Comparison of ENCODE assay signal across 17 cellular contexts in genomic region chr3:126126292-126126691, GRCh38. TPM values are rescaled to one million over a fixed set of nuclear protein-coding genes. Genes with fewer than 3 reads are reported as not detected.
DNase-seq lines count a peak whose midpoint lies in the region; ATAC-seq and TF ChIP-seq lines count a peak whose summit lies in the region.
"Had no signal": no experiment of that assay in that cellular context is flagged by ENCODE, and none has a peak within 500 bp of the region (broad histone marks: within the 10 kb centered on the region; RNA-seq: fewer than 3 reads in every experiment).

No MANE protein-coding gene starts in this region.

- 82 to 88% methylated on average over 13 of the region's 13 CpGs for WGBS in heart right ventricle, 2 donors
- 92 to 98% methylated on average over 7 to 13 of the region's 13 CpGs for WGBS in endodermal cell (ENCODE audit: insufficient coverage in 1 of 2, insufficient read length in 1 of 2), 2 experiments

- TF ChIP-seq CTCF in heart right ventricle (IDR thresholded peaks at IDR 0.05) (no peak), endodermal cell (conservative IDR thresholded peaks at IDR 0.05) (no peak), omental fat pad (IDR thresholded peaks at IDR 0.05) (no peak), uterus (IDR thresholded peaks at IDR 0.05) (no peak)

- H3K9ac ChIP-seq in endodermal cell (ENCODE audit: extremely low read depth, low read length, poor library complexity, severe bottlenecking), result no peak overlapping the region

- H3K9me3 Mint-ChIP-seq in endodermal cell, result no peaks in the 10 kb centered on the region
- H3K9me3 Mint-ChIP-seq: effector memory CD8-positive, alpha-beta T cell; T-helper 2 cell treated with Interferon-gamma antibody and Interleukin-4, amounts not matched to agents 5 μg/mL and 100 μg/mL, for 36 hours had no signal

- H3K27ac Mint-ChIP-seq in endodermal cell, result no peak overlapping the region
- H3K27ac Mint-ChIP-seq: activated CD4-positive, alpha-beta T cell treated with anti-CD3 and anti-CD28 coated beads for 36 hours; effector memory CD8-positive, alpha-beta T cell; T-helper 2 cell treated with Interferon-gamma antibody and Interleukin-4, amounts not matched to agents 5 μg/mL and 100 μg/mL, for 36 hours had no signal

- POLR2A ChIA-PET in HEK293T (lab: Yijun Ruan, JAX), result no interaction called here

- H3K4me1 Mint-ChIP-seq in endodermal cell, result no peaks in the 10 kb centered on the region
- H3K4me1 Mint-ChIP-seq: activated CD4-positive, alpha-beta T cell treated with anti-CD3 and anti-CD28 coated beads for 36 hours had no signal

- CTCF ChIA-PET in HEK293T (lab: Yijun Ruan, JAX), result no interaction called here

- H3K27ac ChIP-seq in heart right ventricle, result no peak overlapping the region
- H3K27ac ChIP-seq in endodermal cell (ENCODE audit: low read depth, low read length), result no peak overlapping the region
- H3K27ac ChIP-seq in uterus, result no peak overlapping the region
- H3K27ac ChIP-seq: cardiac muscle cell had no signal

- intact Hi-C loops in heart right ventricle (cut with DNase I), result no loop called here
- intact Hi-C loops in Right ventricle myocardium inferior (cut with DNase I), result no loop called here
- intact Hi-C loops in uterus (cut with DNase I; ENCODE audit: low total_unique reads), result no loop called here

- peaks cover 0 to 9% (median 0%) of the 10 kb centered on the region in 9 donors for H3K4me1 ChIP-seq in heart right ventricle
- H3K4me1 ChIP-seq in endodermal cell (ENCODE audit: control insufficient read depth, insufficient read depth, low read length), result no peaks in the 10 kb centered on the region
- no peaks in the 10 kb centered on the region for H3K4me1 ChIP-seq in uterus

- H3K4me3 Mint-ChIP-seq in endodermal cell, result no peak overlapping the region
- H3K4me3 Mint-ChIP-seq: activated CD4-positive, alpha-beta T cell treated with anti-CD3 and anti-CD28 coated beads for 36 hours; effector memory CD8-positive, alpha-beta T cell; T-helper 2 cell treated with Interferon-gamma antibody and Interleukin-4, amounts not matched to agents 5 μg/mL and 100 μg/mL, for 36 hours had no signal

- H3K27me3 Mint-ChIP-seq in endodermal cell (ENCODE audit: insufficient read depth), result no peaks in the 10 kb centered on the region

- no peak for TF ChIP-seq POLR2A in uterus (IDR thresholded peaks at IDR 0.05)

- H3K4me3 ChIP-seq in heart right ventricle, result no peak overlapping the region
- H3K4me3 ChIP-seq in endodermal cell (ENCODE audit: low read length), result no peak overlapping the region
- H3K4me3 ChIP-seq in uterus, result no peak overlapping the region
- H3K4me3 ChIP-seq: cardiac muscle cell had no signal

- ATAC-seq in heart right ventricle, result peak in 1 of 8 donors; percentile 12
- no peak for ATAC-seq in Right ventricle myocardium inferior
- ATAC-seq in omental fat pad (ENCODE audit: low FRiP score), result no peak
- no peak for ATAC-seq in GM19328 (IDR thresholded peaks at IDR 0.05; ENCODE audit: unreplicated experiment)
- ATAC-seq: activated CD4-positive, alpha-beta T cell treated with anti-CD3 and anti-CD28 coated beads for 36 hours; effector memory CD8-positive, alpha-beta T cell had no signal

- no peaks in the 10 kb centered on the region for H3K36me3 Mint-ChIP-seq in endodermal cell (ENCODE audit: low read depth)

- H3K27me3 ChIP-seq in heart right ventricle (no peaks in the 10 kb centered on the region), endodermal cell (ENCODE audit: control insufficient read depth, insufficient read depth, low read length, poor library complexity, severe bottlenecking) (no peaks in the 10 kb centered on the region), uterus (no peaks in the 10 kb centered on the region)
- H3K27me3 ChIP-seq: cardiac muscle cell had no signal

- peaks cover 0 to 6% (median 0%) of the 10 kb centered on the region in 9 donors for H3K36me3 ChIP-seq in heart right ventricle
- no peaks in the 10 kb centered on the region for H3K36me3 ChIP-seq in endodermal cell (ENCODE audit: control insufficient read depth, insufficient read depth, low read length)
- H3K36me3 ChIP-seq in uterus, result no peaks in the 10 kb centered on the region
- H3K36me3 ChIP-seq: cardiac muscle cell had no signal

- H3K9me3 ChIP-seq in heart right ventricle, result no peaks in the 10 kb centered on the region
- no peaks in the 10 kb centered on the region for H3K9me3 ChIP-seq in endodermal cell (ENCODE audit: control insufficient read depth, low read length)
- no peaks in the 10 kb centered on the region for H3K9me3 ChIP-seq in uterus

- DNase-seq in heart right ventricle, result peak; percentile 2
- no peak for DNase-seq in Right ventricle myocardium inferior (ENCODE audit: missing footprints)
- DNase-seq in endodermal cell, result peak; percentile 30
- DNase-seq in omental fat pad (ENCODE audit: low spot score), result peak; percentile 16
- DNase-seq in uterus, result peak; percentile 4 to 12
- no peak for DNase-seq in iPS-NIHi7 (ENCODE audit: extremely low spot score)
- DNase-seq in HEK293T (ENCODE audit: extremely low spot score), result no peak
- DNase-seq: activated CD4-positive, alpha-beta T cell treated with anti-CD3 and anti-CD28 coated beads for 36 hours; effector memory CD8-positive, alpha-beta T cell; GOT3; NCI-H1105; NCI-H524 treated with DMSO at 0.1 percent for 48 hours; occipital lobe had no signal

TF ChIP-seq in HEK293T, 16 proteins besides CTCF, POLR2A, EP300 and RAD21:
- no peak for TF ChIP-seq PKNOX1 (IDR thresholded peaks at IDR 0.05)
- no peak for TF ChIP-seq FOXM1 (IDR thresholded peaks at IDR 0.05; ENCODE audit: borderline replicate concordance)
- no peak for TF ChIP-seq ELF4 (IDR thresholded peaks at IDR 0.05)
- no peak for TF ChIP-seq FOXA1 (IDR thresholded peaks at IDR 0.05)
- TF ChIP-seq L3MBTL2 (conservative IDR thresholded peaks at IDR 0.05), result no peak
- no peak for TF ChIP-seq SP1 (IDR thresholded peaks at IDR 0.05)
- TF ChIP-seq ZNF384 (IDR thresholded peaks at IDR 0.05), result no peak
- no peak for TF ChIP-seq BHLHE40 (IDR thresholded peaks at IDR 0.05; ENCODE audit: borderline replicate concordance)
- TF ChIP-seq TARDBP (IDR thresholded peaks at IDR 0.05), result no peak
- no peak for TF ChIP-seq SUZ12 (IDR thresholded peaks at IDR 0.05)
- TF ChIP-seq LEF1 (IDR thresholded peaks at IDR 0.05; ENCODE audit: borderline replicate concordance), result no peak
- no peak for TF ChIP-seq NFRKB (IDR thresholded peaks at IDR 0.05)
- TF ChIP-seq FOXK2 (IDR thresholded peaks at IDR 0.05), result no peak

RNA-seq across cellular contexts. Expression of gene SLC41A3, which starts 42.4 kb away (rescaled TPM):
- total RNA-seq in heart right ventricle (10 to 100 TPM; 29.4 to 48.2 (median 40.1) TPM), Right ventricle myocardium inferior (36.2 TPM), endodermal cell (10 to 100 TPM; 46.8 to 50.4 TPM), omental fat pad (10 to 100 TPM; 34.5 to 62.3 (median 37.9) TPM), uterus (10 to 100 TPM; 65.9 to 94.9 (median 77.4) TPM)
- 10 to 100 TPM; 28.6 to 49.5 TPM for polyA plus RNA-seq in heart right ventricle
- polyA plus RNA-seq in endodermal cell (2013, experiment 1 of 2), result 48.2 TPM
- polyA plus RNA-seq in endodermal cell (2013, experiment 2 of 2), result 42.7 TPM

RNA-seq across cellular contexts. Expression of gene ALDH1L1, which starts 54.1 kb away (rescaled TPM):
- total RNA-seq in heart right ventricle, result 10 to 100 TPM; 25.5 to 45.9 (median 32.1) TPM
- polyA plus RNA-seq in heart right ventricle, result 10 to 100 TPM; 14.9 to 27.0 TPM
- total RNA-seq in Right ventricle myocardium inferior, result 23.1 TPM
- 1 to 10 TPM; 1.0 to 1.6 TPM for total RNA-seq in endodermal cell
- polyA plus RNA-seq in endodermal cell (2013, experiment 1 of 2), result 1.6 TPM
- 0.95 TPM for polyA plus RNA-seq in endodermal cell (2013, experiment 2 of 2)
- total RNA-seq in omental fat pad, result 100 to 1,000 TPM; 125 to 176 (median 150) TPM
- total RNA-seq in uterus, result 10 to 100 TPM in 2 of 4 donors, 1 to 10 TPM in 2; 2.1 to 27.3 (median 8.4) TPM
- total RNA-seq: OCI-LY7 had no signal

Comparison
In these comparisons a context has a peak if more than half of its experiments do, and no peak if none do; other contexts are left out.
1. DNase-seq: peak in heart right ventricle (2 of 2), endodermal cell (single experiment), omental fat pad (single experiment) and uterus (2 of 2); none in Right ventricle myocardium inferior (single experiment), iPS-NIHi7 (single experiment) and HEK293T (single experiment).